Comparison of ENCODE assay signal across 8 cellular contexts in genomic region chr16:85898521-85899442, GRCh38. TPM values are rescaled to one million over a fixed set of nuclear protein-coding genes. Genes with fewer than 3 reads are reported as not detected.
DNase-seq lines count a peak whose midpoint lies in the region; ATAC-seq and TF ChIP-seq lines count a peak whose summit lies in the region.

Gene IRF8, plus strand, starts transcription at chr16:85899162. Its CDS starts 3,854 bp downstream, at chr16:85903016.

- no peaks in the 10 kb centered on the region for H3K27me3 ChIP-seq in colonic mucosa

- intact Hi-C loops in colonic mucosa (cut with DNase I): loop anchor here (10.0 kb wide), 1 partner anchor 86 kb away; no protein-coding TSS in a partner anchor

- no peak for TF ChIP-seq CTCF in colonic mucosa (IDR thresholded peaks at IDR 0.05)

- H3K4me3 ChIP-seq in colonic mucosa: peak within 1 kb of the TSS; percentile 79

- no peaks in the 10 kb centered on the region for H3K36me3 ChIP-seq in colonic mucosa

- H3K27me3 Mint-ChIP-seq in memory B cell: no peaks in the 10 kb centered on the region

- H3K4me1 Mint-ChIP-seq in memory B cell: peaks cover 39% of the 10 kb centered on the region

- peak within 1 kb of the TSS; percentile 80 for H3K27ac ChIP-seq in colonic mucosa

- peak within 1 kb of the TSS; percentile 74 to 85 for H3K9ac ChIP-seq in colonic mucosa (ENCODE audit: low read depth in 2 of 2, low read length in 2 of 2)

- peak; percentile 92 for DNase-seq in activated CD4-positive, alpha-beta T cell treated with anti-CD3 and anti-CD28 coated beads for 48 hours
- DNase-seq in colonic mucosa (peak; percentile 88), memory B cell (ENCODE audit: low spot score in 2 of 2) (peak; percentile 89), middle frontal gyrus (ENCODE audit: extremely low spot score, low spot score) (no peak)
- peak; percentile 79 for DNase-seq in stimulated activated CD8-positive, alpha-beta memory T cell treated with anti-CD3 and anti-CD28 coated beads, Interleukin-12 subunit alpha, Interleukin-12 subunit beta, amount 100 ng/mL, for 4 hours (ENCODE audit: low read depth)

- H3K9me3 Mint-ChIP-seq in memory B cell: no peaks in the 10 kb centered on the region

- peaks cover 13% of the 10 kb centered on the region for H3K4me1 ChIP-seq in colonic mucosa

- ATAC-seq in GM18907 (IDR thresholded peaks at IDR 0.05; ENCODE audit: unreplicated experiment) (peak; percentile 33), HG03175 (IDR thresholded peaks at IDR 0.05; ENCODE audit: unreplicated experiment) (peak; percentile 43), memory B cell (ENCODE audit: low read depth) (peak; percentile 57), HG03469 (IDR thresholded peaks at IDR 0.05; ENCODE audit: unreplicated experiment) (no peak)

- H3K27ac Mint-ChIP-seq in memory B cell: peak within 1 kb of the TSS; percentile 98

- H3K9me3 ChIP-seq in colonic mucosa: no peaks in the 10 kb centered on the region

- peak within 1 kb of the TSS; percentile 95 for H3K4me3 Mint-ChIP-seq in memory B cell

- peaks cover 37% of the 10 kb centered on the region for H3K36me3 Mint-ChIP-seq in memory B cell

RNA-seq across cellular contexts. Expression of gene IRF8, which starts in this region (rescaled TPM):
- total RNA-seq in colonic mucosa: 10 to 100 TPM; 25.1 to 52.5 TPM
